8 cellular contexts compared by ENCODE assay signal in genomic region chr15:76340802-76341365, GRCh38. TPM values are rescaled to one million over a fixed set of nuclear protein-coding genes. Genes with fewer than 3 reads are reported as not detected.
DNase-seq lines count a peak whose midpoint lies in the region; ATAC-seq, FAIRE-seq and TF ChIP-seq lines count a peak whose summit lies in the region.

No MANE protein-coding gene starts in this region.

- peaks cover 100% of the 10 kb centered on the region for H3K27me3 ChIP-seq in BLaER1
- H3K27me3 ChIP-seq in HUES48 (ENCODE audit: control insufficient read depth, insufficient read depth, low read length): peaks cover 97% of the 10 kb centered on the region
- peaks cover 99% of the 10 kb centered on the region for H3K27me3 ChIP-seq in keratinocyte (ENCODE audit: control insufficient read depth, extremely low read depth, insufficient read depth, low read length)
- H3K27me3 ChIP-seq in suprapubic skin: peaks cover 100% of the 10 kb centered on the region

- no peak for ATAC-seq in HG03045 (IDR thresholded peaks at IDR 0.05; ENCODE audit: unreplicated experiment)

- TF ChIP-seq CTCF in keratinocyte (optimal IDR thresholded peaks at IDR 0.05 in 1 of 3, IDR thresholded peaks at IDR 0.05 in 1 of 3, conservative IDR thresholded peaks at IDR 0.05 in 1 of 3; ENCODE audit: extremely low read depth in 1 of 3, insufficient read depth in 2 of 3, low read length in 3 of 3) (peak in 2 of 3 experiments; percentile 11 to 32), suprapubic skin (IDR thresholded peaks at IDR 0.05) (peak in 1 of 2 donors; percentile 20)

- TF ChIP-seq POLR2A in suprapubic skin (IDR thresholded peaks at IDR 0.05): no peak

- H4K20me1 ChIP-seq in BLaER1: peaks cover 91% of the 10 kb centered on the region
- H4K20me1 ChIP-seq in keratinocyte (ENCODE audit: control insufficient read depth, extremely low read depth, insufficient read depth, low read length): peaks cover 5% of the 10 kb centered on the region

- peaks cover 62% of the 10 kb centered on the region for H3K27me3 Mint-ChIP-seq in activated naive CD4-positive, alpha-beta T cell treated with anti-CD3 and anti-CD28 coated beads, Interleukin-2, amount 50 U/mL, for 24 hours

- H3K4me3 Mint-ChIP-seq in activated naive CD4-positive, alpha-beta T cell treated with anti-CD3 and anti-CD28 coated beads, Interleukin-2, amount 50 U/mL, for 24 hours: peak overlapping the region; percentile 91

- H3K4me3 ChIP-seq in BLaER1 (peak overlapping the region; percentile 59), HUES48 (ENCODE audit: low read depth, low read length) (peak overlapping the region; percentile 55), keratinocyte (ENCODE audit: control insufficient read depth in 2 of 3, extremely low read depth in 1 of 3, insufficient read depth in 2 of 3, low read depth in 1 of 3, low read length in 3 of 3) (peak overlapping the region in 2 of 3 experiments; percentile 53 to 59), suprapubic skin (peak overlapping the region; percentile 46)

- H3K79me2 ChIP-seq in keratinocyte (ENCODE audit: control insufficient read depth, insufficient read depth, low read length): no peaks in the 10 kb centered on the region

- FAIRE-seq in keratinocyte (lab: Jason Lieb, UNC): no peak

- no peak for DNase-seq in keratinocyte (ENCODE audit: low read depth, low spot score)
- DNase-seq in suprapubic skin (ENCODE audit: low spot score in 2 of 2): no peak
- no peak for DNase-seq in DMS 273 treated with DMSO at 0.1 percent for 48 hours (lab: John Stamatoyannopoulos, UW)
- no peak for DNase-seq in RPMI8226

- no peak overlapping the region for H2AFZ ChIP-seq in keratinocyte (ENCODE audit: control insufficient read depth, low read length)

- H3K27ac ChIP-seq in BLaER1 (no peak overlapping the region), HUES48 (ENCODE audit: low read depth, low read length) (no peak overlapping the region), keratinocyte (ENCODE audit: control insufficient read depth, insufficient read depth, low read length) (no peak overlapping the region), suprapubic skin (no peak overlapping the region)

- no peak for TF ChIP-seq EP300 in suprapubic skin (IDR thresholded peaks at IDR 0.05)

- no peak overlapping the region for H3K27ac Mint-ChIP-seq in activated naive CD4-positive, alpha-beta T cell treated with anti-CD3 and anti-CD28 coated beads, Interleukin-2, amount 50 U/mL, for 24 hours

- H3K36me3 ChIP-seq in BLaER1: no peaks in the 10 kb centered on the region
- no peaks in the 10 kb centered on the region for H3K36me3 ChIP-seq in HUES48 (ENCODE audit: control insufficient read depth, insufficient read depth, low read length)
- H3K36me3 ChIP-seq in keratinocyte (ENCODE audit: control insufficient read depth in 2 of 2, extremely low read depth in 1 of 2, insufficient read depth in 2 of 2, low read length in 2 of 2): no peaks in the 10 kb centered on the region
- no peaks in the 10 kb centered on the region for H3K36me3 ChIP-seq in suprapubic skin

- H3K9me3 ChIP-seq in BLaER1: peaks cover 27% of the 10 kb centered on the region
- H3K9me3 ChIP-seq in HUES48 (ENCODE audit: control insufficient read depth, insufficient read depth, low read length): no peaks in the 10 kb centered on the region
- H3K9me3 ChIP-seq in keratinocyte (ENCODE audit: control insufficient read depth, low read depth, low read length): peaks cover 4% of the 10 kb centered on the region
- no peaks in the 10 kb centered on the region for H3K9me3 ChIP-seq in suprapubic skin

- dilution Hi-C loops in keratinocyte (cut with MboI; ENCODE audit: extremely low pct_ligation_motif_present, low sequenced_read_pairs): no loop called here

- H3K4me1 ChIP-seq in BLaER1: peaks cover 27% of the 10 kb centered on the region
- H3K4me1 ChIP-seq in HUES48 (ENCODE audit: control insufficient read depth, insufficient read depth, low read length): peaks cover 17% of the 10 kb centered on the region
- peaks cover 16% of the 10 kb centered on the region for H3K4me1 ChIP-seq in keratinocyte (ENCODE audit: control insufficient read depth, extremely low read depth, insufficient read depth, low read length)
- peaks cover 78% of the 10 kb centered on the region for H3K4me1 ChIP-seq in suprapubic skin

- peak overlapping the region; percentile 83 for H3K4me2 ChIP-seq in BLaER1
- peak overlapping the region; percentile 75 for H3K4me2 ChIP-seq in keratinocyte (ENCODE audit: control insufficient read depth, extremely low read depth, insufficient read depth, low read depth, low read length)

- peaks cover 62% of the 10 kb centered on the region for H3K4me1 Mint-ChIP-seq in activated naive CD4-positive, alpha-beta T cell treated with anti-CD3 and anti-CD28 coated beads, Interleukin-2, amount 50 U/mL, for 24 hours

- H3K9me3 Mint-ChIP-seq in activated naive CD4-positive, alpha-beta T cell treated with anti-CD3 and anti-CD28 coated beads, Interleukin-2, amount 50 U/mL, for 24 hours: no peaks in the 10 kb centered on the region

- H3K9ac ChIP-seq in BLaER1 (no peak overlapping the region), HUES48 (ENCODE audit: low read depth, low read length) (no peak overlapping the region), keratinocyte (ENCODE audit: control insufficient read depth, extremely low read depth, insufficient read depth, low read length) (no peak overlapping the region)

- peaks cover 7% of the 10 kb centered on the region for H3K36me3 Mint-ChIP-seq in activated naive CD4-positive, alpha-beta T cell treated with anti-CD3 and anti-CD28 coated beads, Interleukin-2, amount 50 U/mL, for 24 hours

- WGBS in suprapubic skin: 0% methylated on average over 7 of the region's 35 CpGs

- H3K9me1 ChIP-seq in keratinocyte (ENCODE audit: control insufficient read depth, extremely low read depth, insufficient read depth, low read length): no peaks in the 10 kb centered on the region

RNA-seq across cellular contexts. Expression of gene ISL2, which starts 4.3 kb away (rescaled TPM):
- polyA plus RNA-seq in keratinocyte: not detected in 3 replicates
- polyA plus RNA-seq in keratinocyte (2011; ENCODE audit: low read depth): not detected
- not detected in 2 replicates for polyA plus RNA-seq in keratinocyte (2011; cell fraction: cytosol; rRNA removed)
- not detected in 2 replicates for polyA plus RNA-seq in keratinocyte (2011; cell fraction: nucleus; rRNA removed)
- not detected in 2 replicates for polyA plus RNA-seq in keratinocyte (2012; ENCODE audit: low replicate concordance)
- polyA minus RNA-seq in keratinocyte: not detected in 3 replicates
- polyA minus RNA-seq in keratinocyte (2011; cell fraction: cytosol; rRNA and poly(A)+ RNA removed): not detected
- polyA minus RNA-seq in keratinocyte (2011; cell fraction: nucleus; rRNA and poly(A)+ RNA removed): not detected in 2 replicates
- total RNA-seq in suprapubic skin: under 1 TPM in 1 of 4 donors, not detected in 3; 0.76 TPM

RNA-seq across cellular contexts. Expression of gene ETFA, which starts 29.6 kb away (rescaled TPM):
- polyA plus RNA-seq in keratinocyte: 176 to 230 TPM (median 219 TPM) in 3 replicates
- polyA plus RNA-seq in keratinocyte (2011; ENCODE audit: low read depth): 111 TPM
- 148 and 221 TPM in 2 replicates for polyA plus RNA-seq in keratinocyte (2011; cell fraction: cytosol; rRNA removed)
- 117 and 151 TPM in 2 replicates for polyA plus RNA-seq in keratinocyte (2011; cell fraction: nucleus; rRNA removed)
- polyA plus RNA-seq in keratinocyte (2012; ENCODE audit: low replicate concordance): 137 and 198 TPM in 2 replicates
- 40.9 to 151 TPM (median 114 TPM) in 3 replicates for polyA minus RNA-seq in keratinocyte
- 85.4 TPM for polyA minus RNA-seq in keratinocyte (2011; cell fraction: cytosol; rRNA and poly(A)+ RNA removed)
- polyA minus RNA-seq in keratinocyte (2011; cell fraction: nucleus; rRNA and poly(A)+ RNA removed): 32.6 and 66.9 TPM in 2 replicates
- total RNA-seq in suprapubic skin: 10 to 100 TPM; 63.6 to 90.1 (median 85.1) TPM
